ENCODE assay signal across 11 cellular contexts in the genomic region with DNA sequence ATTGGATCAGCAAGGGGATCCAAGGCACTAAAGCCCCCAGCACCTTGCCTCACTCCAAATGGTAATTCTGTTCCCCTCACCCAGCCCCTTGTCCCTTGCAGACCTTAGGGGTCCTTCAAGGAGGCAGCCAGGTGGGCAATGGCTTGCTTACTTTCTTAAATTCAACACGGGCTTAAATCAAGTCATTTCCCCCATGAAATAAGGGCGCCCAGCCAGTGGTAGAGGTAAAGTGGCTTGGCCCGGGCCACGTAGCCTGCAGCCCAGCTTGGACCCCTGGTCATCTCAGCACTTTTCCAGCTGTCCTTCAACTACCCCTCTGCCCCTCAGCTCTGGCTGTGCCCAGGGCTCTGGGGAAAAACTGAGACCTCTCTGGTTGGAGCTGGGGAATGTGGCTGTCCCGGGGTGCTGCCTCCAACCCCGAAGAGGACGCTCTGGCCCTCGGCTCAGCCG. TPM values are rescaled to one million over a fixed set of nuclear protein-coding genes. Genes with fewer than 3 reads are reported as not detected.
DNase-seq lines count a peak whose midpoint lies in the region; ATAC-seq and TF ChIP-seq lines count a peak whose summit lies in the region.
"Had no signal": no experiment of that assay in that cellular context is flagged by ENCODE, and none has a peak within 500 bp of the region (broad histone marks: within the 10 kb centered on the region; RNA-seq: fewer than 3 reads in every experiment).

No MANE protein-coding gene starts in this region.

- DNase-seq in IMR-90 = no peak
- peak; percentile 59 for DNase-seq in chondrocyte (ENCODE audit: low spot score)
- DNase-seq in neuronal stem cell (ENCODE audit: low spot score) = no peak
- DNase-seq in HEK293T (ENCODE audit: extremely low spot score) = no peak
- no peak for DNase-seq in foreskin fibroblast
- DNase-seq: gastrocnemius medialis, NCI-H2107 had no signal

- BruUV-seq in IMR-90 (replicated peaks; lab: Mats Ljungman, UMichigan) = no TSS peak

- dilution Hi-C loops in IMR-90 (cut with HindIII; ENCODE audit: low sequenced_read_pairs, unreplicated experiment) = no loop called here

- no peak overlapping the region for H3K56ac ChIP-seq in IMR-90 (ENCODE audit: extremely low read depth, insufficient read depth, low read length)

- H2BK15ac ChIP-seq in IMR-90 (ENCODE audit: low read depth, low read length) (no peak overlapping the region), neuronal stem cell (ENCODE audit: low read length) (no peak overlapping the region)

- H3K9me1 ChIP-seq in IMR-90 (ENCODE audit: insufficient read depth, low read length) = 0 out of 2 replicates have a peak, but pooled peaks cover 3% of the 10 kb centered on the region

- peaks cover 0 to 47% (median 21%) of the 10 kb centered on the region in 11 experiments; a peak in 12 of 22 replicates for H4K20me1 ChIP-seq in BLaER1 treated with 17β-estradiol and CSF1 and Interleukin-3, amounts not matched to agents 10 nM and 100 nM
- no peaks in the 10 kb centered on the region for H4K20me1 ChIP-seq in IMR-90 (ENCODE audit: insufficient read depth, low read length)

- H3K27me3 ChIP-seq in BLaER1 treated with 17β-estradiol and CSF1 and Interleukin-3, amounts not matched to agents 10 nM and 100 nM = no peaks in the 10 kb centered on the region
- H3K27me3 ChIP-seq in IMR-90 (ENCODE audit: control insufficient read depth, insufficient read depth, low read length) (peaks cover 13% of the 10 kb centered on the region), neuronal stem cell (ENCODE audit: control insufficient read depth in 3 of 3, insufficient read depth in 3 of 3, low read depth in 1 of 3, low read length in 3 of 3) (peaks cover 0 to 61% (median 0%) of the 10 kb centered on the region in 3 experiments)
- H3K27me3 ChIP-seq: gastrocnemius medialis had no signal

- H2BK12ac ChIP-seq in neuronal stem cell (ENCODE audit: low read length) = no peak overlapping the region

- H2AK9ac ChIP-seq in IMR-90 (replicated peaks; ENCODE audit: low read depth, low read length, poor library complexity) = no peak overlapping the region

- POLR2A ChIA-PET in IMR-90 (lab: Charles Lee; ENCODE audit: unreplicated experiment) (no interaction called here), HEK293T (lab: Yijun Ruan, JAX) (no interaction called here)

- H3K9ac ChIP-seq in BLaER1 treated with 17β-estradiol and CSF1 and Interleukin-3, amounts not matched to agents 10 nM and 100 nM = peak overlapping the region; percentile 84 to 98 (median 91)
- H3K9ac ChIP-seq in IMR-90 (ENCODE audit: low read depth, low read length) (no peak overlapping the region), neuronal stem cell (ENCODE audit: low read depth, low read length, poor library complexity) (no peak overlapping the region)

- no peaks in the 10 kb centered on the region for H3K9me3 Mint-ChIP-seq in chondrocyte (ENCODE audit: low read depth)

- peak overlapping the region; percentile 85 for H2AFZ ChIP-seq in IMR-90 (replicated peaks; ENCODE audit: low read length, poor library complexity)
- H2AFZ ChIP-seq in neuronal stem cell (ENCODE audit: low read length) = no peak overlapping the region

- H3K4me1 ChIP-seq in BLaER1 treated with 17β-estradiol and CSF1 and Interleukin-3, amounts not matched to agents 10 nM and 100 nM = peaks cover 88 to 100% (median 96%) of the 10 kb centered on the region in 10 experiments
- peaks cover 8% of the 10 kb centered on the region for H3K4me1 ChIP-seq in IMR-90 (ENCODE audit: control insufficient read depth, insufficient read depth, low read length)
- peaks cover 0 to 5% of the 10 kb centered on the region in 2 donors for H3K4me1 ChIP-seq in neuronal stem cell (ENCODE audit: control insufficient read depth in 2 of 2, insufficient read depth in 1 of 2, low read depth in 1 of 2, low read length in 2 of 2)

- H3K36me3 ChIP-seq in BLaER1 treated with 17β-estradiol and CSF1 and Interleukin-3, amounts not matched to agents 10 nM and 100 nM = peaks cover 0 to 50% (median 44%) of the 10 kb centered on the region in 11 experiments; a peak in 17 of 22 replicates
- H3K36me3 ChIP-seq in IMR-90 (ENCODE audit: control insufficient read depth, insufficient read depth, low read length) (no peaks in the 10 kb centered on the region), neuronal stem cell (replicated peaks in 1 of 2; ENCODE audit: control insufficient read depth in 2 of 2, insufficient read depth in 2 of 2, low read length in 2 of 2) (no peaks in the 10 kb centered on the region)
- H3K36me3 ChIP-seq: gastrocnemius medialis had no signal

- H2BK120ac ChIP-seq in IMR-90 (ENCODE audit: low read depth, low read length) (no peak overlapping the region), neuronal stem cell (ENCODE audit: low read depth, low read length) (no peak overlapping the region)

- H3K36me3 Mint-ChIP-seq in chondrocyte (ENCODE audit: low read depth) = no peaks in the 10 kb centered on the region

- no peak overlapping the region for H4K5ac ChIP-seq in IMR-90 (ENCODE audit: low read depth, low read length)

- H3K18ac ChIP-seq in IMR-90 (ENCODE audit: low read depth, low read length) = no peak overlapping the region; the same call in 1 of the 2 replicates
- no peak overlapping the region for H3K18ac ChIP-seq in neuronal stem cell (ENCODE audit: low read length)

- peak overlapping the region; percentile 92 to 100 (median 99) for H3K4me2 ChIP-seq in BLaER1 treated with 17β-estradiol and CSF1 and Interleukin-3, amounts not matched to agents 10 nM and 100 nM
- H3K4me2 ChIP-seq in IMR-90 (ENCODE audit: low read depth, low read length) = no peak overlapping the region
- no peak overlapping the region for H3K4me2 ChIP-seq in neuronal stem cell (ENCODE audit: insufficient read depth, low read length, poor library complexity, severe bottlenecking)

- H3K27ac Mint-ChIP-seq in chondrocyte (ENCODE audit: unreplicated experiment) = no peak overlapping the region

- WGBS in IMR-90 (ENCODE audit: extremely low coverage in 2 of 2, insufficient read length in 1 of 2), 2 experiments = 55% methylated on average over 2 of the region's 9 CpGs; no CpG with 5 or more reads in 1 of the 2 experiments
- WGBS in neuronal stem cell (ENCODE audit: extremely low coverage in 2 of 2, insufficient read length in 2 of 2, insufficient replicate concordance in 1 of 2), 2 donors = no CpG with 5 or more reads among the region's 9 CpGs

- H4K91ac ChIP-seq in IMR-90 (ENCODE audit: insufficient read depth, low read depth, low read length) (peak overlapping the region; percentile 39; the same call in 1 of the 2 replicates), neuronal stem cell (ENCODE audit: low read depth, low read length, poor library complexity) (no peak overlapping the region)

- no peak overlapping the region for H2BK20ac ChIP-seq in IMR-90 (ENCODE audit: low read depth, low read length)

- in situ Hi-C loops in IMR-90 (cut with MboI; ENCODE audit: low sequenced_read_pairs) = no loop called here

- no peak for TF ChIP-seq CTCF in IMR-90 (conservative IDR thresholded peaks at IDR 0.05; ENCODE audit: low read depth, low read length)
- no peak for TF ChIP-seq CTCF in chondrocyte (IDR thresholded peaks at IDR 0.05)
- no peak for TF ChIP-seq CTCF in foreskin fibroblast (IDR thresholded peaks at IDR 0.05; ENCODE audit: low read depth, low read length)

- H2AK5ac ChIP-seq in IMR-90 (ENCODE audit: low read depth, low read length) (no peak overlapping the region), neuronal stem cell (ENCODE audit: low read depth, low read length) (peak overlapping the region; percentile 78)

- H3K4me1 Mint-ChIP-seq in chondrocyte (ENCODE audit: low read depth) = no peaks in the 10 kb centered on the region

- intact Hi-C loops in IMR-90 (cut with micrococcal nuclease) = no loop called here

- H3K79me1 ChIP-seq in IMR-90 (ENCODE audit: low read depth in 1 of 2, low read length in 2 of 2) = no peaks in the 10 kb centered on the region
- H3K79me1 ChIP-seq in neuronal stem cell (ENCODE audit: low read depth, low read length) = no peaks in the 10 kb centered on the region

- no peak overlapping the region for H3K23ac ChIP-seq in IMR-90 (ENCODE audit: low read depth, low read length)
- no peak overlapping the region for H3K23ac ChIP-seq in neuronal stem cell (ENCODE audit: low read depth, low read length, poor library complexity)

- no peaks in the 10 kb centered on the region for H3K9me3 ChIP-seq in BLaER1 treated with 17β-estradiol and CSF1 and Interleukin-3, amounts not matched to agents 10 nM and 100 nM (replicated peaks in 1 of 11)
- no peaks in the 10 kb centered on the region for H3K9me3 ChIP-seq in IMR-90 (ENCODE audit: control insufficient read depth, insufficient read depth, low read length)
- H3K9me3 ChIP-seq in neuronal stem cell (replicated peaks in 1 of 2; ENCODE audit: control insufficient read depth in 2 of 2, insufficient read depth in 1 of 2, low read depth in 1 of 2, low read length in 2 of 2) = no peaks in the 10 kb centered on the region
- H3K9me3 ChIP-seq: gastrocnemius medialis had no signal

- H2BK5ac ChIP-seq in IMR-90 (ENCODE audit: low read depth, low read length, poor library complexity, severe bottlenecking) = no peak overlapping the region
- no peak overlapping the region for H2BK5ac ChIP-seq in neuronal stem cell (ENCODE audit: low read length)

- no peak for TF ChIP-seq RAD21 in IMR-90 (IDR thresholded peaks at IDR 0.05; ENCODE audit: low read length)

- no peaks in the 10 kb centered on the region for H3K27me3 Mint-ChIP-seq in chondrocyte (ENCODE audit: low read depth)

- H4K8ac ChIP-seq in IMR-90 (ENCODE audit: low read depth in 2 of 2, low read length in 2 of 2) = peak overlapping the region; percentile 41 to 83; a peak in 2 of 4 replicates
- no peak overlapping the region for H4K8ac ChIP-seq in neuronal stem cell (ENCODE audit: low read depth, low read length)

- peak overlapping the region; percentile 71 to 99 (median 94) for H3K27ac ChIP-seq in BLaER1 treated with 17β-estradiol and CSF1 and Interleukin-3, amounts not matched to agents 10 nM and 100 nM
- H3K27ac ChIP-seq in IMR-90 (ENCODE audit: insufficient read depth, low read length) = no peak overlapping the region
- no peak overlapping the region for H3K27ac ChIP-seq in neuronal stem cell (replicated peaks; ENCODE audit: low read length)
- H3K27ac ChIP-seq: gastrocnemius medialis had no signal

- no peak for TF ChIP-seq POLR2A in IMR-90 (IDR thresholded peaks at IDR 0.05; ENCODE audit: low read depth, low read length)

- no peak for ATAC-seq in IMR-90 (ENCODE audit: low read depth)
- no peak for ATAC-seq in HG03439 (IDR thresholded peaks at IDR 0.05; ENCODE audit: unreplicated experiment)
- ATAC-seq in GM19035 (IDR thresholded peaks at IDR 0.05; ENCODE audit: unreplicated experiment) = no peak
- ATAC-seq: gastrocnemius medialis had no signal

- CTCF ChIA-PET in IMR-90 (lab: Yijun Ruan, JAX) (interaction anchor here (1.1 kb wide), 1 partner anchor 102 kb away, joined by 3 read pairs; no protein-coding TSS in a partner anchor), HEK293T (lab: Yijun Ruan, JAX) (interaction anchor here (1.1 kb wide), 1 partner anchor 23 kb away, joined by 3 read pairs; no protein-coding TSS in a partner anchor)

- peak overlapping the region; percentile 54 to 92 (median 80); a peak in 19 of 20 replicates for H3K4me3 ChIP-seq in BLaER1 treated with 17β-estradiol and CSF1 and Interleukin-3, amounts not matched to agents 10 nM and 100 nM
- H3K4me3 ChIP-seq in IMR-90 (ENCODE audit: insufficient read depth, low read depth, low read length) (no peak overlapping the region), neuronal stem cell (ENCODE audit: low read length in 2 of 2) (no peak overlapping the region), foreskin fibroblast (ENCODE audit: low read depth in 1 of 2, low read length in 2 of 2) (no peak overlapping the region)

- H3K4ac ChIP-seq in IMR-90 (ENCODE audit: low read depth, low read length) = 0 out of 2 replicates have a peak overlapping the region, but pooled peaks have one; percentile 41
- H3K4ac ChIP-seq in neuronal stem cell (ENCODE audit: low read length) = no peak overlapping the region

- 0 out of 2 replicates have a peak overlapping the region, but pooled peaks have one; percentile 37 for H3K14ac ChIP-seq in IMR-90 (replicated peaks; ENCODE audit: low read depth, low read length)
- H3K14ac ChIP-seq in neuronal stem cell (ENCODE audit: low read length) = no peak overlapping the region

- H3K4me3 Mint-ChIP-seq in chondrocyte (ENCODE audit: unreplicated experiment) = no peak overlapping the region

RNA-seq across cellular contexts. Expression of a gene that starts 1.2 kb away (rescaled TPM):
- total RNA-seq in IMR-90 (2012; rRNA removed) (0.36 and 0.56 TPM in 2 replicates), chondrocyte (not detected in 3 replicates)
- polyA plus RNA-seq in IMR-90 (2012; rRNA removed) = 0.83 and 1.1 TPM in 2 replicates
- polyA plus RNA-seq in IMR-90 (2012; cell fraction: cytosol; rRNA removed) = 0.74 and 0.75 TPM in 2 replicates
- polyA plus RNA-seq in IMR-90 (2012; cell fraction: nucleus; rRNA removed; ENCODE audit: low replicate concordance) = 1.0 and 3.2 TPM in 2 replicates
- 2.0 TPM for polyA plus RNA-seq in neuronal stem cell (2013, experiment 1 of 2)
- polyA plus RNA-seq in neuronal stem cell (2013, experiment 2 of 2) = 1.8 TPM
- total RNA-seq: bronchial epithelial cell had no signal

Comparison
In these comparisons a context has a peak if more than half of its experiments do, and no peak if none do; other contexts are left out.
1. H3K27ac ChIP-seq: peak in BLaER1 treated with 17β-estradiol and CSF1 and Interleukin-3, amounts not matched to agents 10 nM and 100 nM (11 of 11); none in IMR-90 (single experiment) and neuronal stem cell (single experiment).
2. H3K4me2 ChIP-seq: peak in BLaER1 treated with 17β-estradiol and CSF1 and Interleukin-3, amounts not matched to agents 10 nM and 100 nM (11 of 11); none in IMR-90 (single experiment) and neuronal stem cell (single experiment).
3. H3K4me3 ChIP-seq: peak in BLaER1 treated with 17β-estradiol and CSF1 and Interleukin-3, amounts not matched to agents 10 nM and 100 nM (10 of 10); none in IMR-90 (single experiment), neuronal stem cell (0 of 2) and foreskin fibroblast (0 of 2).
4. H3K9ac ChIP-seq: peak in BLaER1 treated with 17β-estradiol and CSF1 and Interleukin-3, amounts not matched to agents 10 nM and 100 nM (11 of 11); none in IMR-90 (single experiment) and neuronal stem cell (single experiment).